ENCODE assay signal across 2 cellular contexts in the genomic region with DNA sequence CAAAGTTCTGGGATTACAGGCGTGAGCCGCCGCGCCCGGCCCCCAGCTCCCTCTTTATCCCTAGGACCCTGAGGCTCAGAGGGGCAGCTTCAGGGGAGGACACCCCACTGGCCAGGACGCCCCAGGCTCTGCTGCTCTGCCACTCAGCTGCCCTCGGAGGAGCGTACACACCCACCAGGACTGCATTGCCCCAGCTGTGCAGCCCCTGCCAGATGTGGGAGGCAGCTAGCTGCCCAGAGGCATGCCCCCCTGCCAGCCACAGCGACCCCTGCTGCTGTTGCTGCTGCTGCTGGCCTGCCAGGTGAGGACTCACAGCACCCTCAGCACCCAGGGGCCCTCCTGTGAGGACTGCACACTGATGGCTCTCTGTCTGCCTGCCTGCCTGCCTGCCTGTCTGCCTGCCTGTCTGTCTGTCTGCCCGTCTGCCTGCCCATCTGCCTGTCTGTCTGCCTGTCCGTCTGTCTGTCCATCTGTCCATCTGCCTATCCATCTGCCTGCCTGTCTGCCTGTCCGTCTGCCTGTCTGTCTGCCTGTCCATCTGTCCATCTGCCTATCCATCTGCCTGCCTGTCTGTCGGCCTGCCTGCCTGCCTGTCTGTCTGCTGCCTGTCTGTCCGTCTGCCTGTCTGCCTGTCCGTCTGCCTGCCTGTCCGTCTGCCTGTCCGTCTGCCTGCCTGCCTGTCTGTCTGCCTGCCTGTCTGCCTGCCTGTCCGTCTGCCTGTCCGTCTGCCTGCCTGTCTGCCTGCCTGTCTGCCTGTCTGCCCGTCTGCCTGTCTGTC.
TF ChIP-seq lines count a peak whose summit lies in the region.

No MANE protein-coding gene starts in this region.

TF ChIP-seq in HCT116, 20 proteins besides CTCF, POLR2A, EP300 and RAD21 (continued from another document):
- TF ChIP-seq, protein P1, sequence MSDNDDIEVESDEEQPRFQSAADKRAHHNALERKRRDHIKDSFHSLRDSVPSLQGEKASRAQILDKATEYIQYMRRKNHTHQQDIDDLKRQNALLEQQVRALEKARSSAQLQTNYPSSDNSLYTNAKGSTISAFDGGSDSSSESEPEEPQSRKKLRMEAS (IDR thresholded peaks at IDR 0.05): no peak
- TF ChIP-seq JUND (IDR thresholded peaks at IDR 0.05) (no peak), SRF (IDR thresholded peaks at IDR 0.05; ENCODE audit: low read depth) (no peak), ZNF274 (IDR thresholded peaks at IDR 0.05; ENCODE audit: low read depth, low read length) (no peak), ELF1 (IDR thresholded peaks at IDR 0.05; ENCODE audit: borderline replicate concordance, low read depth) (no peak), TCF7L2 (IDR thresholded peaks at IDR 0.05; ENCODE audit: borderline replicate concordance, extremely low read depth, insufficient read depth, insufficient read length) (no peak), FOSL1 (IDR thresholded peaks at IDR 0.05; ENCODE audit: low read depth) (no peak), POLR2AphosphoS5 (IDR thresholded peaks at IDR 0.05; ENCODE audit: low read depth, low read length) (no peak), ZFX (IDR thresholded peaks at IDR 0.05) (no peak), EZH2phosphoT487 (IDR thresholded peaks at IDR 0.05; ENCODE audit: borderline replicate concordance) (no peak)
- TF ChIP-seq, protein P2, sequence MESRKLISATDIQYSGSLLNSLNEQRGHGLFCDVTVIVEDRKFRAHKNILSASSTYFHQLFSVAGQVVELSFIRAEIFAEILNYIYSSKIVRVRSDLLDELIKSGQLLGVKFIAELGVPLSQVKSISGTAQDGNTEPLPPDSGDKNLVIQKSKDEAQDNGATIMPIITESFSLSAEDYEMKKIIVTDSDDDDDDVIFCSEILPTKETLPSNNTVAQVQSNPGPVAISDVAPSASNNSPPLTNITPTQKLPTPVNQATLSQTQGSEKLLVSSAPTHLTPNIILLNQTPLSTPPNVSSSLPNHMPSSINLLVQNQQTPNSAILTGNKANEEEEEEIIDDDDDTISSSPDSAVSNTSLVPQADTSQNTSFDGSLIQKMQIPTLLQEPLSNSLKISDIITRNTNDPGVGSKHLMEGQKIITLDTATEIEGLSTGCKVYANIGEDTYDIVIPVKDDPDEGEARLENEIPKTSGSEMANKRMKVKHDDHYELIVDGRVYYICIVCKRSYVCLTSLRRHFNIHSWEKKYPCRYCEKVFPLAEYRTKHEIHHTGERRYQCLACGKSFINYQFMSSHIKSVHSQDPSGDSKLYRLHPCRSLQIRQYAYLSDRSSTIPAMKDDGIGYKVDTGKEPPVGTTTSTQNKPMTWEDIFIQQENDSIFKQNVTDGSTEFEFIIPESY (IDR thresholded peaks at IDR 0.05; ENCODE audit: extremely low read depth, insufficient replicate concordance, low read length): no peak
- TF ChIP-seq, protein P3, sequence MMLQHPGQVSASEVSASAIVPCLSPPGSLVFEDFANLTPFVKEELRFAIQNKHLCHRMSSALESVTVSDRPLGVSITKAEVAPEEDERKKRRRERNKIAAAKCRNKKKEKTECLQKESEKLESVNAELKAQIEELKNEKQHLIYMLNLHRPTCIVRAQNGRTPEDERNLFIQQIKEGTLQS (IDR thresholded peaks at IDR 0.05): no peak
- TF ChIP-seq, protein P4, sequence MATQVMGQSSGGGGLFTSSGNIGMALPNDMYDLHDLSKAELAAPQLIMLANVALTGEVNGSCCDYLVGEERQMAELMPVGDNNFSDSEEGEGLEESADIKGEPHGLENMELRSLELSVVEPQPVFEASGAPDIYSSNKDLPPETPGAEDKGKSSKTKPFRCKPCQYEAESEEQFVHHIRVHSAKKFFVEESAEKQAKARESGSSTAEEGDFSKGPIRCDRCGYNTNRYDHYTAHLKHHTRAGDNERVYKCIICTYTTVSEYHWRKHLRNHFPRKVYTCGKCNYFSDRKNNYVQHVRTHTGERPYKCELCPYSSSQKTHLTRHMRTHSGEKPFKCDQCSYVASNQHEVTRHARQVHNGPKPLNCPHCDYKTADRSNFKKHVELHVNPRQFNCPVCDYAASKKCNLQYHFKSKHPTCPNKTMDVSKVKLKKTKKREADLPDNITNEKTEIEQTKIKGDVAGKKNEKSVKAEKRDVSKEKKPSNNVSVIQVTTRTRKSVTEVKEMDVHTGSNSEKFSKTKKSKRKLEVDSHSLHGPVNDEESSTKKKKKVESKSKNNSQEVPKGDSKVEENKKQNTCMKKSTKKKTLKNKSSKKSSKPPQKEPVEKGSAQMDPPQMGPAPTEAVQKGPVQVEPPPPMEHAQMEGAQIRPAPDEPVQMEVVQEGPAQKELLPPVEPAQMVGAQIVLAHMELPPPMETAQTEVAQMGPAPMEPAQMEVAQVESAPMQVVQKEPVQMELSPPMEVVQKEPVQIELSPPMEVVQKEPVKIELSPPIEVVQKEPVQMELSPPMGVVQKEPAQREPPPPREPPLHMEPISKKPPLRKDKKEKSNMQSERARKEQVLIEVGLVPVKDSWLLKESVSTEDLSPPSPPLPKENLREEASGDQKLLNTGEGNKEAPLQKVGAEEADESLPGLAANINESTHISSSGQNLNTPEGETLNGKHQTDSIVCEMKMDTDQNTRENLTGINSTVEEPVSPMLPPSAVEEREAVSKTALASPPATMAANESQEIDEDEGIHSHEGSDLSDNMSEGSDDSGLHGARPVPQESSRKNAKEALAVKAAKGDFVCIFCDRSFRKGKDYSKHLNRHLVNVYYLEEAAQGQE (IDR thresholded peaks at IDR 0.05; ENCODE audit: low read depth): no peak
TF ChIP-seq in HCT116: peak in this region for 0.

TF ChIP-seq in SK-N-SH treated with all-trans-retinoic acid at 6 μM for 48 hours, 23 proteins besides CTCF, POLR2A, EP300 and RAD21 (continued from another document):
- TF ChIP-seq, protein P5, sequence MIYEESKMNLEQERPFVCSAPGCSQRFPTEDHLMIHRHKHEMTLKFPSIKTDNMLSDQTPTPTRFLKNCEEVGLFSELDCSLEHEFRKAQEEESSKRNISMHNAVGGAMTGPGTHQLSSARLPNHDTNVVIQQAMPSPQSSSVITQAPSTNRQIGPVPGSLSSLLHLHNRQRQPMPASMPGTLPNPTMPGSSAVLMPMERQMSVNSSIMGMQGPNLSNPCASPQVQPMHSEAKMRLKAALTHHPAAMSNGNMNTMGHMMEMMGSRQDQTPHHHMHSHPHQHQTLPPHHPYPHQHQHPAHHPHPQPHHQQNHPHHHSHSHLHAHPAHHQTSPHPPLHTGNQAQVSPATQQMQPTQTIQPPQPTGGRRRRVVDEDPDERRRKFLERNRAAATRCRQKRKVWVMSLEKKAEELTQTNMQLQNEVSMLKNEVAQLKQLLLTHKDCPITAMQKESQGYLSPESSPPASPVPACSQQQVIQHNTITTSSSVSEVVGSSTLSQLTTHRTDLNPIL (CRISPR knock-in tag; IDR thresholded peaks at IDR 0.05; ENCODE audit: low read depth): no peak
- TF ChIP-seq ZNF8 (CRISPR knock-in tag; IDR thresholded peaks at IDR 0.05): no peak
- no peak for TF ChIP-seq SNAI2 (CRISPR knock-in tag; IDR thresholded peaks at IDR 0.05)
- no peak for TF ChIP-seq ISL1 (CRISPR knock-in tag; IDR thresholded peaks at IDR 0.05)
- no peak for TF ChIP-seq CSDC2 (CRISPR knock-in tag; IDR thresholded peaks at IDR 0.05)
- TF ChIP-seq GLIS3 (CRISPR knock-in tag; IDR thresholded peaks at IDR 0.05): no peak
- TF ChIP-seq, protein P6, sequence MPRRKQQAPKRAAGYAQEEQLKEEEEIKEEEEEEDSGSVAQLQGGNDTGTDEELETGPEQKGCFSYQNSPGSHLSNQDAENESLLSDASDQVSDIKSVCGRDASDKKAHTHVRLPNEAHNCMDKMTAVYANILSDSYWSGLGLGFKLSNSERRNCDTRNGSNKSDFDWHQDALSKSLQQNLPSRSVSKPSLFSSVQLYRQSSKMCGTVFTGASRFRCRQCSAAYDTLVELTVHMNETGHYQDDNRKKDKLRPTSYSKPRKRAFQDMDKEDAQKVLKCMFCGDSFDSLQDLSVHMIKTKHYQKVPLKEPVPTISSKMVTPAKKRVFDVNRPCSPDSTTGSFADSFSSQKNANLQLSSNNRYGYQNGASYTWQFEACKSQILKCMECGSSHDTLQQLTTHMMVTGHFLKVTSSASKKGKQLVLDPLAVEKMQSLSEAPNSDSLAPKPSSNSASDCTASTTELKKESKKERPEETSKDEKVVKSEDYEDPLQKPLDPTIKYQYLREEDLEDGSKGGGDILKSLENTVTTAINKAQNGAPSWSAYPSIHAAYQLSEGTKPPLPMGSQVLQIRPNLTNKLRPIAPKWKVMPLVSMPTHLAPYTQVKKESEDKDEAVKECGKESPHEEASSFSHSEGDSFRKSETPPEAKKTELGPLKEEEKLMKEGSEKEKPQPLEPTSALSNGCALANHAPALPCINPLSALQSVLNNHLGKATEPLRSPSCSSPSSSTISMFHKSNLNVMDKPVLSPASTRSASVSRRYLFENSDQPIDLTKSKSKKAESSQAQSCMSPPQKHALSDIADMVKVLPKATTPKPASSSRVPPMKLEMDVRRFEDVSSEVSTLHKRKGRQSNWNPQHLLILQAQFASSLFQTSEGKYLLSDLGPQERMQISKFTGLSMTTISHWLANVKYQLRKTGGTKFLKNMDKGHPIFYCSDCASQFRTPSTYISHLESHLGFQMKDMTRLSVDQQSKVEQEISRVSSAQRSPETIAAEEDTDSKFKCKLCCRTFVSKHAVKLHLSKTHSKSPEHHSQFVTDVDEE (CRISPR knock-in tag; IDR thresholded peaks at IDR 0.05): no peak
